Comparison of ENCODE assay signal across 8 cellular contexts in genomic region chr7:37920619-37921339, GRCh38. TPM values are rescaled to one million over a fixed set of nuclear protein-coding genes. Genes with fewer than 3 reads are reported as not detected.
DNase-seq lines count a peak whose midpoint lies in the region; ATAC-seq, FAIRE-seq and TF ChIP-seq lines count a peak whose summit lies in the region.

Gene EPDR1 (plus strand): TSS chr7:37920640. CDS start chr7:37920940, 300 bp downstream.

- no peaks in the 10 kb centered on the region for H3K9me3 Mint-ChIP-seq in activated naive CD8-positive, alpha-beta T cell treated with anti-CD3 and anti-CD28 coated beads, Interleukin-2, amount 10 ng/mL, durations not matched to agents 7 days and 5 days

- intact Hi-C loops in left ventricle myocardium inferior (cut with micrococcal nuclease): no loop called here

- H3K4me1 Mint-ChIP-seq in activated naive CD8-positive, alpha-beta T cell treated with anti-CD3 and anti-CD28 coated beads, Interleukin-2, amount 10 ng/mL, durations not matched to agents 7 days and 5 days: peaks cover 9% of the 10 kb centered on the region

- H3K27ac ChIP-seq in left ventricle myocardium inferior (replicated peaks): peak within 1 kb of the TSS; percentile 90

- H3K27ac Mint-ChIP-seq in activated naive CD8-positive, alpha-beta T cell treated with anti-CD3 and anti-CD28 coated beads, Interleukin-2, amount 10 ng/mL, durations not matched to agents 7 days and 5 days: no peak within 1 kb of the TSS

- H3K4me3 ChIP-seq in AG10803 (ENCODE audit: low read length) (peak within 1 kb of the TSS; percentile 62), left ventricle myocardium inferior (peak within 1 kb of the TSS; percentile 83)

- TF ChIP-seq CTCF in AG10803 (conservative IDR thresholded peaks at IDR 0.05; ENCODE audit: low read length) (no peak; the same call in 1 of the 2 replicates), left ventricle myocardium inferior (IDR thresholded peaks at IDR 0.05; ENCODE audit: borderline replicate concordance) (peak; percentile 48)

- ATAC-seq in GM18505 (IDR thresholded peaks at IDR 0.05; ENCODE audit: unreplicated experiment) (peak; percentile 44), HG03064 (IDR thresholded peaks at IDR 0.05; ENCODE audit: low read depth, unreplicated experiment) (peak; percentile 51)
- peak; percentile 61 for ATAC-seq in activated naive CD8-positive, alpha-beta T cell treated with anti-CD3 and anti-CD28 coated beads, Interleukin-2, amount 10 ng/mL, durations not matched to agents 7 days and 5 days (ENCODE audit: low read depth)

- H3K27me3 ChIP-seq in left ventricle myocardium inferior (ENCODE audit: low read depth): peaks cover 52% of the 10 kb centered on the region

- peaks cover 10% of the 10 kb centered on the region for H3K9me3 ChIP-seq in left ventricle myocardium inferior (replicated peaks)

- H3K27me3 Mint-ChIP-seq in activated naive CD8-positive, alpha-beta T cell treated with anti-CD3 and anti-CD28 coated beads, Interleukin-2, amount 10 ng/mL, durations not matched to agents 7 days and 5 days: peaks cover 64% of the 10 kb centered on the region

- no peaks in the 10 kb centered on the region for H3K36me3 ChIP-seq in left ventricle myocardium inferior

- no peaks in the 10 kb centered on the region for H3K36me3 Mint-ChIP-seq in activated naive CD8-positive, alpha-beta T cell treated with anti-CD3 and anti-CD28 coated beads, Interleukin-2, amount 10 ng/mL, durations not matched to agents 7 days and 5 days

- POLR2A ChIA-PET in activated naive CD8-positive, alpha-beta T cell treated with anti-CD3 and anti-CD28 coated beads, Interleukin-2, amount 10 ng/mL, durations not matched to agents 7 days and 5 days (lab: Charles Lee): no interaction called here

- TF ChIP-seq POLR2A in GM18505 (IDR thresholded peaks at IDR 0.05; ENCODE audit: borderline replicate concordance, extremely low read depth, insufficient read depth, insufficient read length) (no peak), GM12892 (IDR thresholded peaks at IDR 0.05; ENCODE audit: low read depth, low read length) (no peak)

- peaks cover 47% of the 10 kb centered on the region for H3K4me1 ChIP-seq in left ventricle myocardium inferior

- FAIRE-seq in GM12892 (lab: Jason Lieb, UNC): no peak

- peak within 1 kb of the TSS; percentile 77 for H3K4me3 Mint-ChIP-seq in activated naive CD8-positive, alpha-beta T cell treated with anti-CD3 and anti-CD28 coated beads, Interleukin-2, amount 10 ng/mL, durations not matched to agents 7 days and 5 days

- DNase-seq in AG10803 (ENCODE audit: low read depth): peak; percentile 29
- peak; percentile 52 to 81 for DNase-seq in NCI-H446 (lab: John Stamatoyannopoulos, UW)
- peak; percentile 45 for DNase-seq in activated naive CD8-positive, alpha-beta T cell treated with anti-CD3 and anti-CD28 coated beads, Interleukin-2, amount 10 ng/mL, durations not matched to agents 7 days and 5 days
- peak; percentile 43 for DNase-seq in left ventricle myocardium inferior
- DNase-seq in pons (ENCODE audit: low spot score): peak; percentile 63
- DNase-seq in GM12892 (ENCODE audit: insufficient read length): no peak

RNA-seq across cellular contexts. Expression of gene EPDR1, which starts in this region (rescaled TPM):
- total RNA-seq in activated naive CD8-positive, alpha-beta T cell treated with anti-CD3 and anti-CD28 coated beads, Interleukin-2, amount 10 ng/mL, durations not matched to agents 7 days and 5 days: under 1 TPM; 0.25 to 0.26 TPM
- total RNA-seq in left ventricle myocardium inferior: 74.4 TPM
- polyA plus RNA-seq in GM12892 (2012; ENCODE audit: missing spikeins): 3.0 TPM

Comparison
In these comparisons a context has a peak if more than half of its experiments do, and no peak if none do; other contexts are left out.
1. RNA of gene EPDR1 (total RNA-seq): 74.4 TPM in left ventricle myocardium inferior (single experiment); 0.25 to 0.26 TPM in activated naive CD8-positive, alpha-beta T cell treated with anti-CD3 and anti-CD28 coated beads, Interleukin-2, amount 10 ng/mL, durations not matched to agents 7 days and 5 days; every median in the first group is over 10 times any median in the second.
2. Peak in DNase-seq and ATAC-seq in activated naive CD8-positive, alpha-beta T cell treated with anti-CD3 and anti-CD28 coated beads, Interleukin-2, amount 10 ng/mL, durations not matched to agents 7 days and 5 days; RNA of the gene not detected or under 1 TPM.
3. Peak in every context shown above with its lines, with median percentiles within 50 percentile points of each other: ATAC-seq.